In genomic region chr3:46271910-46272309, GRCh38 we compare ENCODE assay signal across 33 cellular contexts. TPM values are rescaled to one million over a fixed set of nuclear protein-coding genes. Genes with fewer than 3 reads are reported as not detected.
"Had no signal": no experiment of that assay in that cellular context is flagged by ENCODE, and none has a peak within 500 bp of the region (broad histone marks: within the 10 kb centered on the region; RNA-seq: fewer than 3 reads in every experiment).

No MANE protein-coding gene starts in this region.

- H3K27ac Mint-ChIP-seq: activated CD4-positive, alpha-beta memory T cell treated with anti-CD3 and anti-CD28 coated beads for 36 hours; activated naive CD4-positive, alpha-beta T cell treated with anti-CD3 and anti-CD28 coated beads, Interleukin-2, amount 50 U/mL, for 24 hours; activated naive CD8-positive, alpha-beta T cell treated with anti-CD3 and anti-CD28 coated beads, Interleukin-2, amount 50 U/mL, for 24 hours; activated T-helper 1 cell treated with anti-CD3 and anti-CD28 coated beads, Interleukin-12 subunit alpha, Interleukin-12 subunit beta, Interleukin-2, Interleukin-4 antibody, amounts not matched to agents 30 ng/mL and 10 ng/mL and 1 ng/mL, durations not matched to agents 14 hours and 24 hours and 36 hours; dendritic cell treated with granulocyte-macrophage colony-stimulating factor and Interleukin-4, amounts not matched to agents 40 ng/mL and 50 ng/mL, for 4 days; mesothelial cell of epicardium; naive B cell; progenitor cell of endocrine pancreas; stimulated activated naive CD8-positive, alpha-beta T cell treated with anti-CD3 and anti-CD28 coated beads, Interleukin-15, Interleukin-2, amounts not matched to agents 100 ng/mL and 50 ng/mL, for 24 hours; T-helper 1 cell treated with Interleukin-12 subunit alpha and Interleukin-12 subunit beta and Interleukin-4 antibody, amounts not matched to agents 30 μg/mL and 1 μg/mL, for 36 hours had no signal

- H3K36me3 Mint-ChIP-seq: activated CD4-positive, alpha-beta memory T cell treated with anti-CD3 and anti-CD28 coated beads for 36 hours; activated naive CD4-positive, alpha-beta T cell treated with anti-CD3 and anti-CD28 coated beads, Interleukin-2, amount 50 U/mL, for 24 hours; mesothelial cell of epicardium had no signal

- H3K27me3 Mint-ChIP-seq: central memory CD8-positive, alpha-beta T cell had no signal

- ATAC-seq: activated CD4-positive, CD25-positive, alpha-beta regulatory T cell treated with anti-CD3 and anti-CD28 coated beads, Interleukin-2, amount 50 U/mL, for 24 hours; activated naive CD8-positive, alpha-beta T cell treated with anti-CD3 and anti-CD28 coated beads, Interleukin-2, amount 50 U/mL, for 24 hours; gastrocnemius medialis; left colon had no signal

- H3K4me3 Mint-ChIP-seq: activated CD4-positive, alpha-beta memory T cell treated with anti-CD3 and anti-CD28 coated beads for 36 hours; activated naive CD4-positive, alpha-beta T cell treated with anti-CD3 and anti-CD28 coated beads, Interleukin-2, amount 50 U/mL, for 24 hours; activated naive CD8-positive, alpha-beta T cell treated with anti-CD3 and anti-CD28 coated beads, Interleukin-2, amount 50 U/mL, for 24 hours; activated T-helper 1 cell treated with anti-CD3 and anti-CD28 coated beads, Interleukin-12 subunit alpha, Interleukin-12 subunit beta, Interleukin-2, Interleukin-4 antibody, amounts not matched to agents 30 ng/mL and 10 ng/mL and 1 ng/mL, durations not matched to agents 14 hours and 24 hours and 36 hours; central memory CD8-positive, alpha-beta T cell; dendritic cell treated with granulocyte-macrophage colony-stimulating factor and Interleukin-4, amounts not matched to agents 40 ng/mL and 50 ng/mL, for 4 days; mesothelial cell of epicardium; naive B cell; stimulated activated naive CD8-positive, alpha-beta T cell treated with anti-CD3 and anti-CD28 coated beads, Interleukin-15, Interleukin-2, amounts not matched to agents 100 ng/mL and 50 ng/mL, for 24 hours; T-helper 1 cell treated with Interleukin-12 subunit alpha and Interleukin-12 subunit beta and Interleukin-4 antibody, amounts not matched to agents 30 μg/mL and 1 μg/mL, for 36 hours had no signal

- DNase-seq: activated CD4-positive, alpha-beta memory T cell treated with anti-CD3 and anti-CD28 coated beads for 36 hours; activated CD4-positive, alpha-beta T cell treated with anti-CD3 and anti-CD28 coated beads for 48 hours; activated CD8-positive, alpha-beta memory T cell treated with anti-CD3 and anti-CD28 coated beads, Interleukin-2, amount 50 U/mL, for 4 hours; activated gamma-delta T cell; activated naive CD8-positive, alpha-beta T cell treated with anti-CD3 and anti-CD28 coated beads, Interleukin-2, amount 50 U/mL, for 24 hours; activated T-cell treated with anti-CD3 and anti-CD28 coated beads, Interleukin-2, amount 50 U/mL, for 1 hour; amygdala; gastrocnemius medialis; glutamatergic neuron; islet precursor cell; left colon; naive B cell; ovary; right lobe of liver; stimulated activated CD4-positive, alpha-beta T cell treated with anti-CD3 and anti-CD28 coated beads, Interleukin-4, amount 100 ng/mL, for 1 hour; T-helper 9 cell; trophoblast cell; uterus; WERI-Rb-1 had no signal

- H3K9me3 Mint-ChIP-seq: activated CD4-positive, alpha-beta memory T cell treated with anti-CD3 and anti-CD28 coated beads for 36 hours; activated naive CD4-positive, alpha-beta T cell treated with anti-CD3 and anti-CD28 coated beads, Interleukin-2, amount 50 U/mL, for 24 hours; activated naive CD8-positive, alpha-beta T cell treated with anti-CD3 and anti-CD28 coated beads, Interleukin-2, amount 50 U/mL, for 24 hours; central memory CD8-positive, alpha-beta T cell; naive B cell had no signal

RNA-seq across cellular contexts. Expression of gene CCR3, which starts 29.6 kb away (rescaled TPM):
- total RNA-seq: activated CD4-positive, alpha-beta memory T cell treated with anti-CD3 and anti-CD28 coated beads for 36 hours; activated CD8-positive, alpha-beta memory T cell treated with anti-CD3 and anti-CD28 coated beads for 36 hours; activated T-helper 1 cell treated with anti-CD3 and anti-CD28 coated beads, Interleukin-12 subunit alpha, Interleukin-12 subunit beta, Interleukin-2, Interleukin-4 antibody, amounts not matched to agents 30 ng/mL and 10 ng/mL and 1 ng/mL, durations not matched to agents 14 hours and 24 hours and 36 hours; gastrocnemius medialis; mesothelial cell of epicardium; ovary; progenitor cell of endocrine pancreas; renal cortical epithelial cell; skeletal muscle tissue; subcutaneous adipose tissue; thoracic aorta; uterus had no signal
